In genomic region chr10:33773895-33774480, GRCh38 we compare ENCODE assay signal across 19 cellular contexts.
"Had no signal": no experiment of that assay in that cellular context is flagged by ENCODE, and none has a peak within 500 bp of the region (broad histone marks: within the 10 kb centered on the region; RNA-seq: fewer than 3 reads in every experiment).

No MANE protein-coding gene starts in this region.

- DNase-seq: activated CD4-positive, alpha-beta memory T cell treated with anti-CD3 and anti-CD28 coated beads for 36 hours; activated CD4-positive, alpha-beta T cell treated with anti-CD3 and anti-CD28 coated beads for 4 hours; activated CD8-positive, alpha-beta memory T cell treated with anti-CD3 and anti-CD28 coated beads, Interleukin-2, amount 10 ng/mL, durations not matched to agents 7 days and 5 days; activated naive CD4-positive, alpha-beta T cell; activated naive CD8-positive, alpha-beta T cell treated with anti-CD3 and anti-CD28 coated beads, Interleukin-2, amount 10 ng/mL, durations not matched to agents 7 days and 5 days; body of pancreas; dorsolateral prefrontal cortex; foreskin fibroblast; mesenchymal stem cell; mucosa of descending colon; naive B cell; pancreas; stimulated activated naive CD4-positive, alpha-beta T cell; SW 1271; T-helper 2 cell had no signal

- H3K9me3 ChIP-seq: body of pancreas, mucosa of descending colon, neutrophil, pancreas, tibial nerve, uterus had no signal

- H3K36me3 Mint-ChIP-seq: activated CD4-positive, alpha-beta memory T cell treated with anti-CD3 and anti-CD28 coated beads for 36 hours; activated CD8-positive, alpha-beta memory T cell treated with anti-CD3 and anti-CD28 coated beads, Interleukin-2, amount 10 ng/mL, durations not matched to agents 7 days and 5 days; activated naive CD8-positive, alpha-beta T cell treated with anti-CD3 and anti-CD28 coated beads, Interleukin-2, amount 10 ng/mL, durations not matched to agents 7 days and 5 days; naive B cell had no signal

- H3K4me3 ChIP-seq: body of pancreas, mucosa of descending colon, pancreas, tibial nerve, uterus had no signal

- H3K4me1 ChIP-seq: body of pancreas, pancreas, uterus had no signal

- H3K27me3 Mint-ChIP-seq: activated CD4-positive, alpha-beta memory T cell treated with anti-CD3 and anti-CD28 coated beads for 36 hours; activated CD8-positive, alpha-beta memory T cell treated with anti-CD3 and anti-CD28 coated beads, Interleukin-2, amount 10 ng/mL, durations not matched to agents 7 days and 5 days; activated naive CD8-positive, alpha-beta T cell treated with anti-CD3 and anti-CD28 coated beads, Interleukin-2, amount 10 ng/mL, durations not matched to agents 7 days and 5 days; naive B cell had no signal

- H3K27ac Mint-ChIP-seq: activated CD4-positive, alpha-beta memory T cell treated with anti-CD3 and anti-CD28 coated beads for 36 hours; activated CD8-positive, alpha-beta memory T cell treated with anti-CD3 and anti-CD28 coated beads, Interleukin-2, amount 10 ng/mL, durations not matched to agents 7 days and 5 days; activated naive CD8-positive, alpha-beta T cell treated with anti-CD3 and anti-CD28 coated beads, Interleukin-2, amount 10 ng/mL, durations not matched to agents 7 days and 5 days; naive B cell had no signal

- H3K27ac ChIP-seq: epithelial cell of prostate, neutrophil, pancreas, uterus had no signal

- H3K4me3 Mint-ChIP-seq: activated CD4-positive, alpha-beta memory T cell treated with anti-CD3 and anti-CD28 coated beads for 36 hours; activated CD8-positive, alpha-beta memory T cell treated with anti-CD3 and anti-CD28 coated beads, Interleukin-2, amount 10 ng/mL, durations not matched to agents 7 days and 5 days; activated naive CD8-positive, alpha-beta T cell treated with anti-CD3 and anti-CD28 coated beads, Interleukin-2, amount 10 ng/mL, durations not matched to agents 7 days and 5 days had no signal

- H3K27me3 ChIP-seq: body of pancreas, neutrophil, pancreas, tibial nerve, uterus had no signal

- ATAC-seq: activated CD8-positive, alpha-beta memory T cell treated with anti-CD3 and anti-CD28 coated beads, Interleukin-2, amount 10 ng/mL, durations not matched to agents 7 days and 5 days; mucosa of descending colon had no signal

- H3K9me3 Mint-ChIP-seq: activated CD4-positive, alpha-beta memory T cell treated with anti-CD3 and anti-CD28 coated beads for 36 hours; activated naive CD8-positive, alpha-beta T cell treated with anti-CD3 and anti-CD28 coated beads, Interleukin-2, amount 10 ng/mL, durations not matched to agents 7 days and 5 days had no signal

- H3K36me3 ChIP-seq: neutrophil, pancreas, tibial nerve, uterus had no signal

- H3K4me1 Mint-ChIP-seq: activated CD8-positive, alpha-beta memory T cell treated with anti-CD3 and anti-CD28 coated beads, Interleukin-2, amount 10 ng/mL, durations not matched to agents 7 days and 5 days had no signal
